25 cellular contexts compared by ENCODE assay signal in the genomic region with DNA sequence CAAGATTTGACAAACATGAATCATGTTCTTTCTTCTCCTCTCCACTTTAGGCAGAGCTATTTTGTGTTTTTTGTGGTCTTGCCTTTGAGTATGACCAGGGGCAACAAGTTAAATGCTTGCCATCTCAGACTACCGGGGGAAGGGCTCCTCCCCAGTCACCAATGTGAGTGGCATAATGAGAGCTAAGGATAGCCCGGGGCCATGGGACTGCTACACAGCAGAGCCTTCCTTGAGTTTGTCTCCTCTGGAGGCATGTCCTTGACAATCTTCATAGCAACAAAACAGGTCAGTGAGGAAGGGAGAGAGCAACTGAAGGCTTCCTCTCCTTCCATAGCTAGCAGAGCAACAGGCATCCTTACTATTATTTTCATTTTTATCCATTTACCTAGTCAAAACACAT.
"Had no signal": no experiment of that assay in that cellular context is flagged by ENCODE, and none has a peak within 500 bp of the region (broad histone marks: within the 10 kb centered on the region; RNA-seq: fewer than 3 reads in every experiment).

No MANE protein-coding gene starts in this region.

- H3K4me3 Mint-ChIP-seq: natural killer cell; stimulated activated naive B cell treated with anti-CD40 and anti-IgM and Interleukin-4, amounts not matched to agents 10 μg/mL and 1 μg/mL and 100 μg/mL, for 72 hours; stimulated activated naive CD8-positive, alpha-beta T cell treated with anti-CD3 and anti-CD28 coated beads, Interleukin-15, Interleukin-2, amounts not matched to agents 100 ng/mL and 50 ng/mL, for 24 hours had no signal

- H3K36me3 Mint-ChIP-seq: natural killer cell; stimulated activated naive B cell treated with anti-CD40 and anti-IgM and Interleukin-4, amounts not matched to agents 10 μg/mL and 1 μg/mL and 100 μg/mL, for 72 hours had no signal

- H3K36me3 ChIP-seq: esophagus muscularis mucosa, heart right ventricle, lower lobe of right lung, neutrophil, right lobe of liver, thoracic aorta, tibial nerve, upper lobe of right lung, uterus had no signal

- H3K4me3 ChIP-seq: coronary artery, esophagus muscularis mucosa, heart right ventricle, lower lobe of right lung, right lobe of liver, smooth muscle cell, thoracic aorta, tibial nerve, upper lobe of right lung, uterus had no signal

- H3K27ac ChIP-seq: coronary artery, esophagus muscularis mucosa, foreskin keratinocyte, heart right ventricle, lower lobe of right lung, neutrophil, parathyroid adenoma, right lobe of liver, thoracic aorta, tibial nerve, upper lobe of right lung, uterus had no signal

- H3K27me3 ChIP-seq: esophagus muscularis mucosa, foreskin keratinocyte, heart right ventricle, right lobe of liver, tibial nerve, upper lobe of right lung, uterus had no signal

- DNase-seq: dermis blood vessel endothelial cell; effector memory CD4-positive, alpha-beta T cell; foreskin keratinocyte; glutamatergic neuron; heart right ventricle; hippocampal formation; kidney glomerular epithelial cell; left colon; left ventricle myocardium superior; lower lobe of right lung; natural killer cell; right lobe of liver; stimulated activated CD4-positive, alpha-beta T cell treated with anti-CD3 and anti-CD28 coated beads, Interleukin-4, amount 100 ng/mL, for 4 hours; stimulated activated naive B cell treated with anti-CD40 and anti-IgM and Interleukin-4, amounts not matched to agents 10 μg/mL and 1 μg/mL and 100 μg/mL, for 72 hours; upper lobe of right lung; uterus had no signal

- H3K4me2 ChIP-seq: smooth muscle cell had no signal

- H3K9ac ChIP-seq: parathyroid adenoma had no signal

- H3K4me1 Mint-ChIP-seq: natural killer cell; stimulated activated naive B cell treated with anti-CD40 and anti-IgM and Interleukin-4, amounts not matched to agents 10 μg/mL and 1 μg/mL and 100 μg/mL, for 72 hours had no signal

- H3K9me3 Mint-ChIP-seq: natural killer cell; stimulated activated naive CD8-positive, alpha-beta T cell treated with anti-CD3 and anti-CD28 coated beads, Interleukin-15, Interleukin-2, amounts not matched to agents 100 ng/mL and 50 ng/mL, for 24 hours had no signal

- H3K4me1 ChIP-seq: lower lobe of right lung, uterus had no signal

- H3K79me2 ChIP-seq: parathyroid adenoma had no signal

- ATAC-seq: foreskin keratinocyte; heart right ventricle; left ventricle myocardium superior; lower lobe of right lung; natural killer cell; right lobe of liver; stimulated activated naive B cell treated with anti-CD40 and anti-IgM and Interleukin-4, amounts not matched to agents 10 μg/mL and 1 μg/mL and 100 μg/mL, for 72 hours; upper lobe of right lung had no signal

- H3K27ac Mint-ChIP-seq: natural killer cell; progenitor cell of endocrine pancreas; stimulated activated naive B cell treated with anti-CD40 and anti-IgM and Interleukin-4, amounts not matched to agents 10 μg/mL and 1 μg/mL and 100 μg/mL, for 72 hours; stimulated activated naive CD8-positive, alpha-beta T cell treated with anti-CD3 and anti-CD28 coated beads, Interleukin-15, Interleukin-2, amounts not matched to agents 100 ng/mL and 50 ng/mL, for 24 hours had no signal
